Comparison of ENCODE assay signal across 8 cellular contexts in genomic region chr17:2393184-2393953, GRCh38. TPM values are rescaled to one million over a fixed set of nuclear protein-coding genes. Genes with fewer than 3 reads are reported as not detected.
DNase-seq lines count a peak whose midpoint lies in the region; ATAC-seq, FAIRE-seq and TF ChIP-seq lines count a peak whose summit lies in the region.

No MANE protein-coding gene starts in this region.

- BruUV-seq in endothelial cell of umbilical vein (replicated peaks; lab: Mats Ljungman, UMichigan): TSS peak; percentile 64

- peak; percentile 45 for TF ChIP-seq POLR2A in endothelial cell of umbilical vein (IDR thresholded peaks at IDR 0.05; ENCODE audit: low read depth, low read length)

- H3K9ac ChIP-seq in NT2/D1 (ENCODE audit: insufficient read length, low read depth) (peak overlapping the region; percentile 96), endothelial cell of umbilical vein (replicated peaks; ENCODE audit: extremely low read depth, insufficient read depth, low read length) (peak overlapping the region; percentile 91)

- no peaks in the 10 kb centered on the region for H3K36me3 ChIP-seq in CD8-positive, alpha-beta T cell (ENCODE audit: insufficient read depth, low read length)
- H3K36me3 ChIP-seq in NT2/D1 (ENCODE audit: insufficient read depth, insufficient read length, low read length) (peaks cover 3% of the 10 kb centered on the region), endothelial cell of umbilical vein (ENCODE audit: control insufficient read depth in 2 of 2, extremely low read depth in 1 of 2, insufficient read depth in 2 of 2, low read length in 2 of 2) (no peaks in the 10 kb centered on the region)

- POLR2A ChIA-PET in CD8-positive, alpha-beta T cell (lab: Charles Lee): interaction anchor here (1.2 to 4.0 kb wide), 5 partner anchors 8 to 90 kb away, joined by 3 to 67 read pairs (median 7); partner anchors contain the start of genes MNT, SMG6, SRR and TSR1
- POLR2A ChIA-PET in endothelial cell of umbilical vein (lab: Charles Lee): interaction anchor here (1.4 kb wide), 1 partner anchor 8 kb away, joined by 10 read pairs; no protein-coding TSS in a partner anchor

- peak overlapping the region; percentile 50 for H3K4me2 ChIP-seq in endothelial cell of umbilical vein (ENCODE audit: insufficient read depth, low read length)

- peak overlapping the region; percentile 97 for H3K27ac Mint-ChIP-seq in CD8-positive, alpha-beta T cell

- peaks cover 56% of the 10 kb centered on the region for H3K4me1 Mint-ChIP-seq in CD8-positive, alpha-beta T cell (ENCODE audit: low read depth)

- H2AFZ ChIP-seq in endothelial cell of umbilical vein (ENCODE audit: low read depth, low read length): peak overlapping the region; percentile 5

- no peaks in the 10 kb centered on the region for H3K9me1 ChIP-seq in endothelial cell of umbilical vein (replicated peaks; ENCODE audit: control insufficient read depth, extremely low read depth, insufficient read depth, low read length)

- no peaks in the 10 kb centered on the region for H3K27me3 Mint-ChIP-seq in CD8-positive, alpha-beta T cell (ENCODE audit: low read depth)

- FAIRE-seq in endothelial cell of umbilical vein (lab: Jason Lieb, UNC): no peak

- H3K27ac ChIP-seq in CD8-positive, alpha-beta T cell (ENCODE audit: low read depth, low read length): peak overlapping the region; percentile 95
- H3K27ac ChIP-seq in endothelial cell of umbilical vein (ENCODE audit: insufficient read depth, low read depth, low read length): peak overlapping the region; percentile 92

- H3K9me3 ChIP-seq in CD8-positive, alpha-beta T cell (ENCODE audit: low read length): no peaks in the 10 kb centered on the region
- H3K9me3 ChIP-seq in NT2/D1 (ENCODE audit: insufficient read depth, low read length): no peaks in the 10 kb centered on the region
- H3K9me3 ChIP-seq in endothelial cell of umbilical vein (replicated peaks; ENCODE audit: control insufficient read depth, insufficient read depth, low read length): no peaks in the 10 kb centered on the region

- ATAC-seq in CD8-positive, alpha-beta T cell: peak; percentile 57
- ATAC-seq in GM19397 (IDR thresholded peaks at IDR 0.05; ENCODE audit: unreplicated experiment) (peak; percentile 36), HG03558 (IDR thresholded peaks at IDR 0.05; ENCODE audit: extremely low read depth, unreplicated experiment) (peak; percentile 24)

- peaks cover 21% of the 10 kb centered on the region for H3K79me2 ChIP-seq in endothelial cell of umbilical vein (ENCODE audit: control insufficient read depth, insufficient read depth, low read length)

- H3K4me3 Mint-ChIP-seq in CD8-positive, alpha-beta T cell: peak overlapping the region; percentile 91

- no peaks in the 10 kb centered on the region for H4K20me1 ChIP-seq in endothelial cell of umbilical vein (replicated peaks; ENCODE audit: control insufficient read depth, extremely low read depth, insufficient read depth, low read length)

- peaks cover 9% of the 10 kb centered on the region for H3K36me3 Mint-ChIP-seq in CD8-positive, alpha-beta T cell

- no peak for TF ChIP-seq CTCF in CD8-positive, alpha-beta T cell (IDR thresholded peaks at IDR 0.05)
- TF ChIP-seq CTCF in endothelial cell of umbilical vein (IDR thresholded peaks at IDR 0.05; ENCODE audit: extremely low read depth in 1 of 2, insufficient read depth in 1 of 2, low read depth in 1 of 2, low read length in 2 of 2): no peak

- H3K9me3 Mint-ChIP-seq in CD8-positive, alpha-beta T cell: no peaks in the 10 kb centered on the region

- dilution Hi-C loops in endothelial cell of umbilical vein (cut with MboI; ENCODE audit: extremely low pct_ligation_motif_present, low sequenced_read_pairs): no loop called here

- CTCF ChIA-PET in CD8-positive, alpha-beta T cell (lab: Charles Lee): interaction anchor here (4.5 to 5.5 kb wide), 2 partner anchors 11 to 22 kb away, joined by 42 to 49 read pairs; no protein-coding TSS in a partner anchor
- CTCF ChIA-PET in endothelial cell of umbilical vein (lab: Charles Lee): interaction anchor here (0.8 to 4.8 kb wide), 7 partner anchors 8 to 23 kb away, joined by 3 to 58 read pairs (median 5); no protein-coding TSS in a partner anchor

- peak; percentile 82 to 95 (median 88) for DNase-seq in CD8-positive, alpha-beta T cell
- DNase-seq in NT2/D1 (ENCODE audit: low read depth, low spot score) (peak; percentile 68), endothelial cell of umbilical vein (ENCODE audit: low read depth, low spot score) (peak; percentile 91), middle frontal gyrus (ENCODE audit: extremely low spot score, low spot score) (peak; percentile 89)
- DNase-seq in activated CD8-positive, alpha-beta memory T cell treated with anti-CD3 and anti-CD28 coated beads, Interleukin-2, amount 50 U/mL, for 48 hours: peak; percentile 94
- peak; percentile 80 to 86 for DNase-seq in stimulated activated CD8-positive, alpha-beta memory T cell treated with anti-CD3 and anti-CD28 coated beads, Interleukin-2, amount 100 ng/mL, for 1 hour (ENCODE audit: low read depth in 2 of 2)

- H3K4me1 ChIP-seq in CD8-positive, alpha-beta T cell (ENCODE audit: insufficient read depth, low read length): peaks cover 61% of the 10 kb centered on the region
- H3K4me1 ChIP-seq in NT2/D1 (ENCODE audit: insufficient read depth, insufficient read length) (peaks cover 45% of the 10 kb centered on the region), endothelial cell of umbilical vein (ENCODE audit: control insufficient read depth, extremely low read depth, insufficient read depth, low read length) (peaks cover 37% of the 10 kb centered on the region)

- intact Hi-C loops in CD8-positive, alpha-beta T cell (cut with DNase I, micrococcal nuclease): loop anchor here (1.0 to 10.0 kb wide), 5 partner anchors 8 to 749 kb away; partner anchors contain the start of genes MNT (in 2 of the 2), SMG6 (in 2 of the 2), SRR (in 2 of the 2) and METTL16 (in 1 of the 2)
- intact Hi-C loops in endothelial cell of umbilical vein (cut with micrococcal nuclease): loop anchor here (1.0 to 5.0 kb wide), 2 partner anchors 8 to 676 kb away; partner anchors contain the start of gene MNT

- H3K27me3 ChIP-seq in CD8-positive, alpha-beta T cell (ENCODE audit: insufficient read depth, low read length): no peaks in the 10 kb centered on the region
- H3K27me3 ChIP-seq in NT2/D1 (ENCODE audit: insufficient read depth, insufficient read length): no peaks in the 10 kb centered on the region
- H3K27me3 ChIP-seq in endothelial cell of umbilical vein (ENCODE audit: control insufficient read depth in 2 of 2, insufficient read depth in 2 of 2, low read length in 2 of 2): no peaks in the 10 kb centered on the region

- H3K4me3 ChIP-seq in CD8-positive, alpha-beta T cell (ENCODE audit: low read depth, low read length): peak overlapping the region; percentile 83
- H3K4me3 ChIP-seq in NT2/D1 (ENCODE audit: insufficient read length, low read depth) (peak overlapping the region; percentile 75), endothelial cell of umbilical vein (replicated peaks in 1 of 3; ENCODE audit: insufficient read depth in 1 of 3, low read depth in 1 of 3, low read length in 3 of 3) (peak overlapping the region; percentile 3 to 76 (median 29))

TF ChIP-seq in endothelial cell of umbilical vein, 7 proteins besides CTCF, POLR2A, EP300 and RAD21:
- peak; percentile 90 for TF ChIP-seq MAX (IDR thresholded peaks at IDR 0.05; ENCODE audit: insufficient read depth, insufficient read length)
- TF ChIP-seq FOS (IDR thresholded peaks at IDR 0.05; ENCODE audit: borderline replicate concordance, insufficient read depth, low read length): no peak
- peak; percentile 95 for TF ChIP-seq MYC (IDR thresholded peaks at IDR 0.05; ENCODE audit: low read depth, low read length)
- TF ChIP-seq POLR2AphosphoS5 (IDR thresholded peaks at IDR 0.05; ENCODE audit: insufficient read depth, low read depth, low read length): peak; percentile 75

RNA-seq across cellular contexts. Expression of gene MNT, which starts 7.5 kb away (rescaled TPM):
- total RNA-seq in CD8-positive, alpha-beta T cell: 100 to 1,000 TPM; 105 to 114 TPM
- total RNA-seq in endothelial cell of umbilical vein: 21.6 TPM in 2 replicates
- 4.1 and 6.6 TPM in 2 replicates for polyA plus RNA-seq in endothelial cell of umbilical vein
- polyA plus RNA-seq in endothelial cell of umbilical vein (2011; cell fraction: cytosol; rRNA removed): 3.1 and 3.8 TPM in 2 replicates
- 16.3 and 21.0 TPM in 2 replicates for polyA plus RNA-seq in endothelial cell of umbilical vein (2011; cell fraction: nucleus; rRNA removed)
- polyA plus RNA-seq in endothelial cell of umbilical vein (2012): 8.5 and 13.1 TPM in 2 replicates
- 5.5 and 8.6 TPM in 2 replicates for polyA minus RNA-seq in endothelial cell of umbilical vein
- polyA minus RNA-seq in endothelial cell of umbilical vein (2011; cell fraction: cytosol; rRNA and poly(A)+ RNA removed): 7.8 TPM
- 7.6 and 17.2 TPM in 2 replicates for polyA minus RNA-seq in endothelial cell of umbilical vein (2011; cell fraction: nucleus; rRNA and poly(A)+ RNA removed)

RNA-seq across cellular contexts. Expression of gene SGSM2, which starts 56.1 kb away (rescaled TPM):
- total RNA-seq in CD8-positive, alpha-beta T cell: 100 to 1,000 TPM; 176 to 189 TPM
- 61.6 and 64.3 TPM in 2 replicates for total RNA-seq in endothelial cell of umbilical vein
- 94.5 and 122 TPM in 2 replicates for polyA plus RNA-seq in endothelial cell of umbilical vein
- polyA plus RNA-seq in endothelial cell of umbilical vein (2011; cell fraction: cytosol; rRNA removed): 36.9 and 56.4 TPM in 2 replicates
- polyA plus RNA-seq in endothelial cell of umbilical vein (2011; cell fraction: nucleus; rRNA removed): 460 and 617 TPM in 2 replicates
- polyA plus RNA-seq in endothelial cell of umbilical vein (2012): 51.1 and 66.4 TPM in 2 replicates
- polyA minus RNA-seq in endothelial cell of umbilical vein: 49.9 and 66.8 TPM in 2 replicates
- polyA minus RNA-seq in endothelial cell of umbilical vein (2011; cell fraction: cytosol; rRNA and poly(A)+ RNA removed): 8.0 TPM
- polyA minus RNA-seq in endothelial cell of umbilical vein (2011; cell fraction: nucleus; rRNA and poly(A)+ RNA removed): 53.6 and 75.9 TPM in 2 replicates

RNA-seq across cellular contexts. Expression of gene TSR1, which starts 57.1 kb away (rescaled TPM):
- 10 to 100 TPM; 36.5 to 39.6 TPM for total RNA-seq in CD8-positive, alpha-beta T cell
- total RNA-seq in endothelial cell of umbilical vein: 35.0 and 39.9 TPM in 2 replicates
- polyA plus RNA-seq in endothelial cell of umbilical vein: 5.0 and 6.2 TPM in 2 replicates
- 11.3 and 11.9 TPM in 2 replicates for polyA plus RNA-seq in endothelial cell of umbilical vein (2011; cell fraction: cytosol; rRNA removed)
- polyA plus RNA-seq in endothelial cell of umbilical vein (2011; cell fraction: nucleus; rRNA removed): 26.3 and 31.0 TPM in 2 replicates
- 29.8 and 40.8 TPM in 2 replicates for polyA plus RNA-seq in endothelial cell of umbilical vein (2012)
- polyA minus RNA-seq in endothelial cell of umbilical vein: 18.7 and 20.1 TPM in 2 replicates
- polyA minus RNA-seq in endothelial cell of umbilical vein (2011; cell fraction: cytosol; rRNA and poly(A)+ RNA removed): 30.8 TPM
- 20.0 and 21.3 TPM in 2 replicates for polyA minus RNA-seq in endothelial cell of umbilical vein (2011; cell fraction: nucleus; rRNA and poly(A)+ RNA removed)

Comparison
In these comparisons a context has a peak if more than half of its experiments do, and no peak if none do; other contexts are left out.
1. Peak in every context shown above with its lines: DNase-seq, ATAC-seq, H3K4me3 ChIP-seq and H3K27ac ChIP-seq.
2. H3K4me3 ChIP-seq: peak in every context shown above with its lines; median percentile 83 in CD8-positive, alpha-beta T cell; 75 in NT2/D1; 29 in endothelial cell of umbilical vein.